ENCODE assay signal across 1 cellular context in genomic region chr11:18634140-18635032, GRCh38.
TF ChIP-seq lines count a peak whose summit lies in the region.

A gene with protein sequence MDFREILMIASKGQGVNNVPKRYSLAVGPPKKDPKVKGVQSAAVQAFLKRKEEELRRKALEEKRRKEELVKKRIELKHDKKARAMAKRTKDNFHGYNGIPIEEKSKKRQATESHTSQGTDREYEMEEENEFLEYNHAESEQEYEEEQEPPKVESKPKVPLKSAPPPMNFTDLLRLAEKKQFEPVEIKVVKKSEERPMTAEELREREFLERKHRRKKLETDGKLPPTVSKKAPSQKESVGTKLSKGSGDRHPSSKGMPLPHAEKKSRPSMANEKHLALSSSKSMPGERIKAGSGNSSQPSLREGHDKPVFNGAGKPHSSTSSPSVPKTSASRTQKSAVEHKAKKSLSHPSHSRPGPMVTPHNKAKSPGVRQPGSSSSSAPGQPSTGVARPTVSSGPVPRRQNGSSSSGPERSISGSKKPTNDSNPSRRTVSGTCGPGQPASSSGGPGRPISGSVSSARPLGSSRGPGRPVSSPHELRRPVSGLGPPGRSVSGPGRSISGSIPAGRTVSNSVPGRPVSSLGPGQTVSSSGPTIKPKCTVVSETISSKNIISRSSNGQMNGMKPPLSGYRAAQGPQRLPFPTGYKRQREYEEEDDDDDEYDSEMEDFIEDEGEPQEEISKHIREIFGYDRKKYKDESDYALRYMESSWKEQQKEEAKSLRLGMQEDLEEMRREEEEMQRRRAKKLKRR (minus strand): TSS chr11:18634342. CDS start chr11:18634257, 85 bp downstream.

TF ChIP-seq in K562, 482 proteins besides CTCF, POLR2A, EP300 and RAD21 (continued from another document and continues in another):
- TF ChIP-seq TSHZ1 (CRISPR knock-in tag; IDR thresholded peaks at IDR 0.05) (no peak), NKRF (IDR thresholded peaks at IDR 0.05; ENCODE audit: borderline replicate concordance) (peak; percentile 89), DPF2 (IDR thresholded peaks at IDR 0.05) (peak; percentile 53), HES1 (IDR thresholded peaks at IDR 0.05; ENCODE audit: low read depth) (peak; percentile 95), MTA1 (IDR thresholded peaks at IDR 0.05; ENCODE audit: borderline replicate concordance) (peak; percentile 98), NFRKB (IDR thresholded peaks at IDR 0.05; ENCODE audit: low read depth) (0 out of 2 replicates have a peak, but pooled peaks have one; percentile 42), ZNF445 (CRISPR knock-in tag; IDR thresholded peaks at IDR 0.05; ENCODE audit: low read depth) (no peak; the same call in 1 of the 2 replicates), MXI1 (IDR thresholded peaks at IDR 0.05; ENCODE audit: low read depth, low read length) (no peak; the same call in 1 of the 2 replicates), ZKSCAN1 (IDR thresholded peaks at IDR 0.05; ENCODE audit: low read depth, low read length) (no peak), FOSL1 (tag; conservative IDR thresholded peaks at IDR 0.05) (peak; percentile 52), MCM5 (IDR thresholded peaks at IDR 0.05; ENCODE audit: low read depth) (no peak), RFX1 (IDR thresholded peaks at IDR 0.05) (no peak), HMG20B (CRISPR knock-in tag; IDR thresholded peaks at IDR 0.05) (no peak), DDX20 (tag; IDR thresholded peaks at IDR 0.05; ENCODE audit: low read depth) (no peak), LCOR (CRISPR knock-in tag; IDR thresholded peaks at IDR 0.05) (peak; percentile 29), SRSF7 (optimal IDR thresholded peaks at IDR 0.05; ENCODE audit: low read depth, low read length) (no peak), PTBP1 (IDR thresholded peaks at IDR 0.05; ENCODE audit: low read depth, low read length) (no peak), TSC22D4 (tag; IDR thresholded peaks at IDR 0.05) (no peak), SMAD1 (IDR thresholded peaks at IDR 0.05; ENCODE audit: low read depth, low read length, partially characterized antibody) (peak; percentile 66), IRF2 (CRISPR knock-in tag; IDR thresholded peaks at IDR 0.05) (no peak)
- TF ChIP-seq, protein P1, sequence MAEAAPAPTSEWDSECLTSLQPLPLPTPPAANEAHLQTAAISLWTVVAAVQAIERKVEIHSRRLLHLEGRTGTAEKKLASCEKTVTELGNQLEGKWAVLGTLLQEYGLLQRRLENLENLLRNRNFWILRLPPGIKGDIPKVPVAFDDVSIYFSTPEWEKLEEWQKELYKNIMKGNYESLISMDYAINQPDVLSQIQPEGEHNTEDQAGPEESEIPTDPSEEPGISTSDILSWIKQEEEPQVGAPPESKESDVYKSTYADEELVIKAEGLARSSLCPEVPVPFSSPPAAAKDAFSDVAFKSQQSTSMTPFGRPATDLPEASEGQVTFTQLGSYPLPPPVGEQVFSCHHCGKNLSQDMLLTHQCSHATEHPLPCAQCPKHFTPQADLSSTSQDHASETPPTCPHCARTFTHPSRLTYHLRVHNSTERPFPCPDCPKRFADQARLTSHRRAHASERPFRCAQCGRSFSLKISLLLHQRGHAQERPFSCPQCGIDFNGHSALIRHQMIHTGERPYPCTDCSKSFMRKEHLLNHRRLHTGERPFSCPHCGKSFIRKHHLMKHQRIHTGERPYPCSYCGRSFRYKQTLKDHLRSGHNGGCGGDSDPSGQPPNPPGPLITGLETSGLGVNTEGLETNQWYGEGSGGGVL (CRISPR knock-in tag; IDR thresholded peaks at IDR 0.05) = no peak
- TF ChIP-seq, protein P2, sequence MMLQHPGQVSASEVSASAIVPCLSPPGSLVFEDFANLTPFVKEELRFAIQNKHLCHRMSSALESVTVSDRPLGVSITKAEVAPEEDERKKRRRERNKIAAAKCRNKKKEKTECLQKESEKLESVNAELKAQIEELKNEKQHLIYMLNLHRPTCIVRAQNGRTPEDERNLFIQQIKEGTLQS (IDR thresholded peaks at IDR 0.05) = peak; percentile 49; the same call in 1 of the 2 replicates
- TF ChIP-seq, protein P2 (CRISPR knock-in tag; conservative IDR thresholded peaks at IDR 0.05) = peak; percentile 43; the same call in 1 of the 2 replicates
- TF ChIP-seq, protein P3, sequence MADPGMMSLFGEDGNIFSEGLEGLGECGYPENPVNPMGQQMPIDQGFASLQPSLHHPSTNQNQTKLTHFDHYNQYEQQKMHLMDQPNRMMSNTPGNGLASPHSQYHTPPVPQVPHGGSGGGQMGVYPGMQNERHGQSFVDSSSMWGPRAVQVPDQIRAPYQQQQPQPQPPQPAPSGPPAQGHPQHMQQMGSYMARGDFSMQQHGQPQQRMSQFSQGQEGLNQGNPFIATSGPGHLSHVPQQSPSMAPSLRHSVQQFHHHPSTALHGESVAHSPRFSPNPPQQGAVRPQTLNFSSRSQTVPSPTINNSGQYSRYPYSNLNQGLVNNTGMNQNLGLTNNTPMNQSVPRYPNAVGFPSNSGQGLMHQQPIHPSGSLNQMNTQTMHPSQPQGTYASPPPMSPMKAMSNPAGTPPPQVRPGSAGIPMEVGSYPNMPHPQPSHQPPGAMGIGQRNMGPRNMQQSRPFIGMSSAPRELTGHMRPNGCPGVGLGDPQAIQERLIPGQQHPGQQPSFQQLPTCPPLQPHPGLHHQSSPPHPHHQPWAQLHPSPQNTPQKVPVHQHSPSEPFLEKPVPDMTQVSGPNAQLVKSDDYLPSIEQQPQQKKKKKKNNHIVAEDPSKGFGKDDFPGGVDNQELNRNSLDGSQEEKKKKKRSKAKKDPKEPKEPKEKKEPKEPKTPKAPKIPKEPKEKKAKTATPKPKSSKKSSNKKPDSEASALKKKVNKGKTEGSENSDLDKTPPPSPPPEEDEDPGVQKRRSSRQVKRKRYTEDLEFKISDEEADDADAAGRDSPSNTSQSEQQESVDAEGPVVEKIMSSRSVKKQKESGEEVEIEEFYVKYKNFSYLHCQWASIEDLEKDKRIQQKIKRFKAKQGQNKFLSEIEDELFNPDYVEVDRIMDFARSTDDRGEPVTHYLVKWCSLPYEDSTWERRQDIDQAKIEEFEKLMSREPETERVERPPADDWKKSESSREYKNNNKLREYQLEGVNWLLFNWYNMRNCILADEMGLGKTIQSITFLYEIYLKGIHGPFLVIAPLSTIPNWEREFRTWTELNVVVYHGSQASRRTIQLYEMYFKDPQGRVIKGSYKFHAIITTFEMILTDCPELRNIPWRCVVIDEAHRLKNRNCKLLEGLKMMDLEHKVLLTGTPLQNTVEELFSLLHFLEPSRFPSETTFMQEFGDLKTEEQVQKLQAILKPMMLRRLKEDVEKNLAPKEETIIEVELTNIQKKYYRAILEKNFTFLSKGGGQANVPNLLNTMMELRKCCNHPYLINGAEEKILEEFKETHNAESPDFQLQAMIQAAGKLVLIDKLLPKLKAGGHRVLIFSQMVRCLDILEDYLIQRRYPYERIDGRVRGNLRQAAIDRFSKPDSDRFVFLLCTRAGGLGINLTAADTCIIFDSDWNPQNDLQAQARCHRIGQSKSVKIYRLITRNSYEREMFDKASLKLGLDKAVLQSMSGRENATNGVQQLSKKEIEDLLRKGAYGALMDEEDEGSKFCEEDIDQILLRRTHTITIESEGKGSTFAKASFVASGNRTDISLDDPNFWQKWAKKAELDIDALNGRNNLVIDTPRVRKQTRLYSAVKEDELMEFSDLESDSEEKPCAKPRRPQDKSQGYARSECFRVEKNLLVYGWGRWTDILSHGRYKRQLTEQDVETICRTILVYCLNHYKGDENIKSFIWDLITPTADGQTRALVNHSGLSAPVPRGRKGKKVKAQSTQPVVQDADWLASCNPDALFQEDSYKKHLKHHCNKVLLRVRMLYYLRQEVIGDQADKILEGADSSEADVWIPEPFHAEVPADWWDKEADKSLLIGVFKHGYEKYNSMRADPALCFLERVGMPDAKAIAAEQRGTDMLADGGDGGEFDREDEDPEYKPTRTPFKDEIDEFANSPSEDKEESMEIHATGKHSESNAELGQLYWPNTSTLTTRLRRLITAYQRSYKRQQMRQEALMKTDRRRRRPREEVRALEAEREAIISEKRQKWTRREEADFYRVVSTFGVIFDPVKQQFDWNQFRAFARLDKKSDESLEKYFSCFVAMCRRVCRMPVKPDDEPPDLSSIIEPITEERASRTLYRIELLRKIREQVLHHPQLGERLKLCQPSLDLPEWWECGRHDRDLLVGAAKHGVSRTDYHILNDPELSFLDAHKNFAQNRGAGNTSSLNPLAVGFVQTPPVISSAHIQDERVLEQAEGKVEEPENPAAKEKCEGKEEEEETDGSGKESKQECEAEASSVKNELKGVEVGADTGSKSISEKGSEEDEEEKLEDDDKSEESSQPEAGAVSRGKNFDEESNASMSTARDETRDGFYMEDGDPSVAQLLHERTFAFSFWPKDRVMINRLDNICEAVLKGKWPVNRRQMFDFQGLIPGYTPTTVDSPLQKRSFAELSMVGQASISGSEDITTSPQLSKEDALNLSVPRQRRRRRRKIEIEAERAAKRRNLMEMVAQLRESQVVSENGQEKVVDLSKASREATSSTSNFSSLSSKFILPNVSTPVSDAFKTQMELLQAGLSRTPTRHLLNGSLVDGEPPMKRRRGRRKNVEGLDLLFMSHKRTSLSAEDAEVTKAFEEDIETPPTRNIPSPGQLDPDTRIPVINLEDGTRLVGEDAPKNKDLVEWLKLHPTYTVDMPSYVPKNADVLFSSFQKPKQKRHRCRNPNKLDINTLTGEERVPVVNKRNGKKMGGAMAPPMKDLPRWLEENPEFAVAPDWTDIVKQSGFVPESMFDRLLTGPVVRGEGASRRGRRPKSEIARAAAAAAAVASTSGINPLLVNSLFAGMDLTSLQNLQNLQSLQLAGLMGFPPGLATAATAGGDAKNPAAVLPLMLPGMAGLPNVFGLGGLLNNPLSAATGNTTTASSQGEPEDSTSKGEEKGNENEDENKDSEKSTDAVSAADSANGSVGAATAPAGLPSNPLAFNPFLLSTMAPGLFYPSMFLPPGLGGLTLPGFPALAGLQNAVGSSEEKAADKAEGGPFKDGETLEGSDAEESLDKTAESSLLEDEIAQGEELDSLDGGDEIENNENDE (IDR thresholded peaks at IDR 0.05; ENCODE audit: low read depth, low read length) = no peak
- TF ChIP-seq, protein P4, sequence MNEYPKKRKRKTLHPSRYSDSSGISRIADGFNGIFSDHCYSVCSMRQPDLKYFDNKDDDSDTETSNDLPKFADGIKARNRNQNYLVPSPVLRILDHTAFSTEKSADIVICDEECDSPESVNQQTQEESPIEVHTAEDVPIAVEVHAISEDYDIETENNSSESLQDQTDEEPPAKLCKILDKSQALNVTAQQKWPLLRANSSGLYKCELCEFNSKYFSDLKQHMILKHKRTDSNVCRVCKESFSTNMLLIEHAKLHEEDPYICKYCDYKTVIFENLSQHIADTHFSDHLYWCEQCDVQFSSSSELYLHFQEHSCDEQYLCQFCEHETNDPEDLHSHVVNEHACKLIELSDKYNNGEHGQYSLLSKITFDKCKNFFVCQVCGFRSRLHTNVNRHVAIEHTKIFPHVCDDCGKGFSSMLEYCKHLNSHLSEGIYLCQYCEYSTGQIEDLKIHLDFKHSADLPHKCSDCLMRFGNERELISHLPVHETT (CRISPR knock-in tag; conservative IDR thresholded peaks at IDR 0.05 in 1 of 2, IDR thresholded peaks at IDR 0.05 in 1 of 2) = peak in 1 of 2 experiments; percentile 60; a peak in 1 of 4 replicates
